ENCODE assay signal across 9 cellular contexts in genomic region chr5:157108961-157109360, GRCh38. TPM values are rescaled to one million over a fixed set of nuclear protein-coding genes. Genes with fewer than 3 reads are reported as not detected.
DNase-seq lines count a peak whose midpoint lies in the region; ATAC-seq and TF ChIP-seq lines count a peak whose summit lies in the region.
"Had no signal": no experiment of that assay in that cellular context is flagged by ENCODE, and none has a peak within 500 bp of the region (broad histone marks: within the 10 kb centered on the region; RNA-seq: fewer than 3 reads in every experiment).

Gene HAVCR2, minus strand, starts transcription at chr5:157109044. Its CDS starts 61 bp downstream, at chr5:157108983.

- H3K27me3 ChIP-seq in esophagus muscularis mucosa: no peaks in the 10 kb centered on the region

- no peaks in the 10 kb centered on the region for H3K27me3 Mint-ChIP-seq in activated CD4-positive, alpha-beta T cell treated with anti-CD3 and anti-CD28 coated beads for 36 hours

- H3K27ac ChIP-seq in esophagus muscularis mucosa (replicated peaks in 1 of 4): peak within 1 kb of the TSS in 2 of 4 donors; percentile 22 to 41
- H3K27ac ChIP-seq: 22Rv1 had no signal

- H3K27ac Mint-ChIP-seq in activated CD4-positive, alpha-beta T cell treated with anti-CD3 and anti-CD28 coated beads for 36 hours: peak within 1 kb of the TSS; percentile 97

- TF ChIP-seq EP300 in esophagus muscularis mucosa (IDR thresholded peaks at IDR 0.05): no peak

- peak within 1 kb of the TSS; percentile 65 for H3K4me3 Mint-ChIP-seq in activated CD4-positive, alpha-beta T cell treated with anti-CD3 and anti-CD28 coated beads for 36 hours

- H3K9me3 ChIP-seq in esophagus muscularis mucosa: no peaks in the 10 kb centered on the region

- H3K4me3 ChIP-seq in esophagus muscularis mucosa: peak within 1 kb of the TSS; percentile 0 to 22 (median 10)

- peak; percentile 88 for ATAC-seq in HG03354 (IDR thresholded peaks at IDR 0.05; ENCODE audit: poor library complexity, severe bottlenecking, unreplicated experiment)
- ATAC-seq in activated CD4-positive, alpha-beta T cell treated with anti-CD3 and anti-CD28 coated beads for 36 hours: peak; percentile 96

- WGBS in esophagus muscularis mucosa: 63% methylated on average over 3 of the region's 3 CpGs

- H3K36me3 ChIP-seq in esophagus muscularis mucosa: no peaks in the 10 kb centered on the region

- H3K4me1 ChIP-seq in esophagus muscularis mucosa: no peaks in the 10 kb centered on the region

- TF ChIP-seq POLR2A in esophagus muscularis mucosa (IDR thresholded peaks at IDR 0.05; ENCODE audit: low read depth): no peak

- DNase-seq in NK-92 treated with Interleukin-12 subunit alpha and Interleukin-12 subunit beta, amount 100 ng/mL, for 24 hours (lab: John Stamatoyannopoulos, UW): peak; percentile 50
- no peak for DNase-seq in NK-92 (lab: John Stamatoyannopoulos, UW; ENCODE audit: unreplicated experiment)
- DNase-seq in activated CD4-positive, alpha-beta T cell treated with anti-CD3 and anti-CD28 coated beads for 36 hours: peak; percentile 82
- peak; percentile 92 for DNase-seq in esophagus muscularis mucosa (ENCODE audit: extremely low spot score)
- peak; percentile 23 to 55 (median 48) for DNase-seq in stimulated activated CD4-positive, alpha-beta T cell treated with anti-CD3 and anti-CD28 coated beads, Interleukin-12 subunit alpha, Interleukin-12 subunit beta, amount 100 ng/mL, for 48 hours (ENCODE audit: low read depth in 2 of 3, low spot score in 1 of 3)
- no peak for DNase-seq in NCI-H748 (lab: John Stamatoyannopoulos, UW; ENCODE audit: unreplicated experiment)
- DNase-seq in NCI-H345 treated with DMSO at 0.1 percent for 48 hours (lab: John Stamatoyannopoulos, UW; ENCODE audit: unreplicated experiment): no peak

- H3K9me3 Mint-ChIP-seq in activated CD4-positive, alpha-beta T cell treated with anti-CD3 and anti-CD28 coated beads for 36 hours (ENCODE audit: low read depth): no peaks in the 10 kb centered on the region

- CTCF ChIA-PET in activated CD4-positive, alpha-beta T cell treated with anti-CD3 and anti-CD28 coated beads for 36 hours (lab: Charles Lee): interaction anchor here (0.6 to 3.9 kb wide), 4 partner anchors 23 to 75 kb away, joined by 3 to 18 read pairs (median 4); partner anchors contain the start of gene MED7

- H3K4me1 Mint-ChIP-seq in activated CD4-positive, alpha-beta T cell treated with anti-CD3 and anti-CD28 coated beads for 36 hours: peaks cover 45% of the 10 kb centered on the region

- TF ChIP-seq CTCF in esophagus muscularis mucosa (IDR thresholded peaks at IDR 0.05): no peak

- intact Hi-C loops in activated CD4-positive, alpha-beta T cell treated with anti-CD3 and anti-CD28 coated beads for 36 hours (cut with DNase I, micrococcal nuclease): loop anchor here (1.0 to 2.0 kb wide), 4 partner anchors 9 to 188 kb away; partner anchors contain the start of gene MED7 (in 1 of the 2)
- intact Hi-C loops in esophagus muscularis mucosa (cut with DNase I): no loop called here

- peaks cover 12% of the 10 kb centered on the region for H3K36me3 Mint-ChIP-seq in activated CD4-positive, alpha-beta T cell treated with anti-CD3 and anti-CD28 coated beads for 36 hours (ENCODE audit: low read depth)

- POLR2A ChIA-PET in activated CD4-positive, alpha-beta T cell treated with anti-CD3 and anti-CD28 coated beads for 36 hours (lab: Charles Lee): interaction anchor here (0.6 to 1.0 kb wide), 2 partner anchors 21 to 32 kb away, joined by 3 read pairs; no protein-coding TSS in a partner anchor

RNA-seq across cellular contexts. Expression of gene HAVCR2, which starts in this region (rescaled TPM):
- total RNA-seq in activated CD4-positive, alpha-beta T cell treated with anti-CD3 and anti-CD28 coated beads for 36 hours: 10 to 100 TPM; 12.6 to 15.9 TPM
- total RNA-seq in esophagus muscularis mucosa: 10 to 100 TPM in 1 of 4 donors, 1 to 10 TPM in 3; 4.1 to 12.8 (median 5.8) TPM

Comparison
In these comparisons a context has a peak if more than half of its experiments do, and no peak if none do; other contexts are left out.
1. DNase-seq: peak in NK-92 treated with Interleukin-12 subunit alpha and Interleukin-12 subunit beta, amount 100 ng/mL, for 24 hours (single experiment), activated CD4-positive, alpha-beta T cell treated with anti-CD3 and anti-CD28 coated beads for 36 hours (single experiment), esophagus muscularis mucosa (single experiment) and stimulated activated CD4-positive, alpha-beta T cell treated with anti-CD3 and anti-CD28 coated beads, Interleukin-12 subunit alpha, Interleukin-12 subunit beta, amount 100 ng/mL, for 48 hours (3 of 3); none in NK-92 (single experiment), NCI-H748 (single experiment) and NCI-H345 treated with DMSO at 0.1 percent for 48 hours (single experiment).